ENCODE assay signal across 2 cellular contexts in genomic region chr19:55156202-55157063, GRCh38.
TF ChIP-seq lines count a peak whose summit lies in the region.

No MANE protein-coding gene starts in this region.

TF ChIP-seq in A549, 52 proteins besides CTCF, POLR2A, EP300 and RAD21:
- TF ChIP-seq BCL3 (IDR thresholded peaks at IDR 0.05) (no peak), ELK1 (IDR thresholded peaks at IDR 0.05; ENCODE audit: low read depth, low read length) (no peak), MAX (IDR thresholded peaks at IDR 0.05) (0 out of 2 replicates have a peak, but pooled peaks have one; percentile 12)

TF ChIP-seq in H1, 55 proteins besides CTCF, POLR2A, EP300 and RAD21:
- TF ChIP-seq CREB1 (IDR thresholded peaks at IDR 0.05) (peak; percentile 9; the same call in 1 of the 2 replicates), PHF8 (conservative IDR thresholded peaks at IDR 0.05; ENCODE audit: low read depth, low read length) (0 out of 2 replicates have a peak, but pooled peaks have one; percentile 56), EGR1 (IDR thresholded peaks at IDR 0.05; ENCODE audit: borderline replicate concordance, low read depth, low read length) (peak; percentile 88), SIN3A (conservative IDR thresholded peaks at IDR 0.05 in 1 of 2, IDR thresholded peaks at IDR 0.05 in 1 of 2; ENCODE audit: low read depth in 1 of 2, low read length in 2 of 2) (peak in 1 of 2 experiments; percentile 48; a peak in 1 of 4 replicates), SP4 (IDR thresholded peaks at IDR 0.05; ENCODE audit: low read length) (peak; percentile 92; the same call in 1 of the 2 replicates), CBX5 (IDR thresholded peaks at IDR 0.05; ENCODE audit: low read depth, low read length) (no peak), E2F6 (IDR thresholded peaks at IDR 0.05) (peak; percentile 90), GTF2F1 (IDR thresholded peaks at IDR 0.05; ENCODE audit: borderline replicate concordance, low read depth, low read length) (no peak), USF2 (IDR thresholded peaks at IDR 0.05; ENCODE audit: low read length) (no peak), KDM4A (IDR thresholded peaks at IDR 0.05; ENCODE audit: low read depth, low read length, severe bottlenecking) (peak; percentile 75), MAX (IDR thresholded peaks at IDR 0.05) (peak; percentile 59; the same call in 1 of the 2 replicates), JUN (IDR thresholded peaks at IDR 0.05; ENCODE audit: low read depth, low read length) (no peak)
